18 cellular contexts compared by ENCODE assay signal in genomic region chr5:80763873-80764647, GRCh38.
"Had no signal": no experiment of that assay in that cellular context is flagged by ENCODE, and none has a peak within 500 bp of the region (broad histone marks: within the 10 kb centered on the region; RNA-seq: fewer than 3 reads in every experiment).

No MANE protein-coding gene starts in this region.

- H3K27me3 ChIP-seq: cardiac muscle cell, colonic mucosa, gastrocnemius medialis, sigmoid colon, upper lobe of left lung had no signal

- H3K27me3 Mint-ChIP-seq: activated CD4-positive, alpha-beta memory T cell treated with anti-CD3 and anti-CD28 coated beads for 36 hours; activated naive CD8-positive, alpha-beta T cell treated with anti-CD3 and anti-CD28 coated beads for 36 hours; stimulated activated naive CD8-positive, alpha-beta T cell treated with anti-CD3 and anti-CD28 coated beads, Interleukin-15, Interleukin-2, amounts not matched to agents 100 ng/mL and 50 ng/mL, for 24 hours had no signal

- H3K9me3 ChIP-seq: colonic mucosa, gastrocnemius medialis, sigmoid colon, upper lobe of left lung had no signal

- H3K9me3 Mint-ChIP-seq: activated CD4-positive, alpha-beta memory T cell treated with anti-CD3 and anti-CD28 coated beads for 36 hours; activated naive CD8-positive, alpha-beta T cell treated with anti-CD3 and anti-CD28 coated beads for 36 hours; stimulated activated naive CD8-positive, alpha-beta T cell treated with anti-CD3 and anti-CD28 coated beads, Interleukin-15, Interleukin-2, amounts not matched to agents 100 ng/mL and 50 ng/mL, for 24 hours had no signal

- H3K4me3 ChIP-seq: cardiac muscle cell, colonic mucosa, gastrocnemius medialis, sigmoid colon, upper lobe of left lung had no signal

- H3K4me3 Mint-ChIP-seq: activated CD4-positive, alpha-beta memory T cell treated with anti-CD3 and anti-CD28 coated beads for 36 hours; activated naive CD8-positive, alpha-beta T cell treated with anti-CD3 and anti-CD28 coated beads for 36 hours; stimulated activated naive CD8-positive, alpha-beta T cell treated with anti-CD3 and anti-CD28 coated beads, Interleukin-15, Interleukin-2, amounts not matched to agents 100 ng/mL and 50 ng/mL, for 24 hours had no signal

- ATAC-seq: gastrocnemius medialis, left ventricle myocardium superior had no signal

- DNase-seq: activated CD4-positive, alpha-beta memory T cell treated with anti-CD3 and anti-CD28 coated beads for 36 hours; activated CD4-positive, CD25-positive, alpha-beta regulatory T cell treated with anti-CD3 and anti-CD28 coated beads, Interleukin-2, amount 50 U/mL, for 72 hours; activated gamma-delta T cell treated with Interleukin-2 at 50 U/mL for 16 hours; activated naive CD8-positive, alpha-beta T cell treated with anti-CD3 and anti-CD28 coated beads for 36 hours; activated T-cell treated with anti-CD3 and anti-CD28 coated beads, Interleukin-2, amount 50 U/mL, for 48 hours; aorta; colonic mucosa; gastrocnemius medialis; left ventricle myocardium superior; mesendoderm; sigmoid colon; stimulated activated CD4-positive, alpha-beta T cell treated with anti-CD3 and anti-CD28 coated beads, Interleukin-12 subunit alpha, Interleukin-12 subunit beta, amount 100 ng/mL, for 4 hours; stimulated activated CD4-positive, alpha-beta T cell treated with anti-CD3 and anti-CD28 coated beads, Interleukin-2, amount 100 ng/mL, for 48 hours; stimulated activated CD8-positive, alpha-beta memory T cell treated with anti-CD3 and anti-CD28 coated beads, Interleukin-4, amount 100 ng/mL, for 48 hours; T-helper 2 cell; upper lobe of left lung had no signal

- H3K27ac Mint-ChIP-seq: activated CD4-positive, alpha-beta memory T cell treated with anti-CD3 and anti-CD28 coated beads for 36 hours; activated naive CD8-positive, alpha-beta T cell treated with anti-CD3 and anti-CD28 coated beads for 36 hours; stimulated activated naive CD8-positive, alpha-beta T cell treated with anti-CD3 and anti-CD28 coated beads, Interleukin-15, Interleukin-2, amounts not matched to agents 100 ng/mL and 50 ng/mL, for 24 hours had no signal

- H3K36me3 ChIP-seq: cardiac muscle cell, colonic mucosa, gastrocnemius medialis, upper lobe of left lung had no signal

- H3K4me1 ChIP-seq: colonic mucosa, gastrocnemius medialis, upper lobe of left lung had no signal

- H3K27ac ChIP-seq: colonic mucosa, gastrocnemius medialis, upper lobe of left lung had no signal
